16 cellular contexts compared by ENCODE assay signal in genomic region chr18:35032113-35032512, GRCh38.
"Had no signal": no experiment of that assay in that cellular context is flagged by ENCODE, and none has a peak within 500 bp of the region (broad histone marks: within the 10 kb centered on the region; RNA-seq: fewer than 3 reads in every experiment).

No MANE protein-coding gene starts in this region.

- H3K27me3 ChIP-seq: cardiac muscle cell, neutrophil, right atrium auricular region, transverse colon had no signal

- FAIRE-seq: colon, kidney, small intestine had no signal

- H3K4me1 ChIP-seq: foreskin keratinocyte had no signal

- H3K9me3 Mint-ChIP-seq: stimulated activated naive B cell treated with anti-CD40 and anti-IgM and Interleukin-4, amounts not matched to agents 10 μg/mL and 1 μg/mL and 100 μg/mL, for 72 hours had no signal

- H3K36me3 Mint-ChIP-seq: stimulated activated naive B cell treated with anti-CD40 and anti-IgM and Interleukin-4, amounts not matched to agents 10 μg/mL and 1 μg/mL and 100 μg/mL, for 72 hours had no signal

- H3K4me3 ChIP-seq: cardiac muscle cell, left ventricle myocardium inferior, right atrium auricular region, transverse colon had no signal

- H3K27me3 Mint-ChIP-seq: stimulated activated naive B cell treated with anti-CD40 and anti-IgM and Interleukin-4, amounts not matched to agents 10 μg/mL and 1 μg/mL and 100 μg/mL, for 72 hours had no signal

- H3K4me3 Mint-ChIP-seq: stimulated activated naive B cell treated with anti-CD40 and anti-IgM and Interleukin-4, amounts not matched to agents 10 μg/mL and 1 μg/mL and 100 μg/mL, for 72 hours had no signal

- H3K27ac ChIP-seq: cardiac muscle cell, foreskin keratinocyte, left ventricle myocardium inferior, neutrophil, right atrium auricular region, transverse colon had no signal

- H3K36me3 ChIP-seq: cardiac muscle cell, left ventricle myocardium inferior, neutrophil, right atrium auricular region, transverse colon had no signal

- ATAC-seq: foreskin keratinocyte; stimulated activated naive B cell treated with anti-CD40 and anti-IgM and Interleukin-4, amounts not matched to agents 10 μg/mL and 1 μg/mL and 100 μg/mL, for 72 hours had no signal

- H3K27ac Mint-ChIP-seq: stimulated activated naive B cell treated with anti-CD40 and anti-IgM and Interleukin-4, amounts not matched to agents 10 μg/mL and 1 μg/mL and 100 μg/mL, for 72 hours had no signal

- DNase-seq: activated effector memory CD4-positive, alpha-beta T cell treated with anti-CD3 and anti-CD28 coated beads, Interleukin-2, amount 50 U/mL, for 16 hours; activated T-cell treated with anti-CD3 and anti-CD28 coated beads for 4 hours; foreskin keratinocyte; head of caudate nucleus; kidney; left ventricle myocardium inferior; mesenchymal stem cell; small intestine; stimulated activated naive B cell treated with anti-CD40 and anti-IgM and Interleukin-4, amounts not matched to agents 10 μg/mL and 1 μg/mL and 100 μg/mL, for 72 hours; SW 1271; T-helper 9 cell; transverse colon had no signal

- H3K9me3 ChIP-seq: left ventricle myocardium inferior, neutrophil, right atrium auricular region, transverse colon had no signal
